In genomic region chr6:51398064-51398740, GRCh38 we compare ENCODE assay signal across 11 cellular contexts.
DNase-seq lines count a peak whose midpoint lies in the region; ATAC-seq and TF ChIP-seq lines count a peak whose summit lies in the region.
"Had no signal": no experiment of that assay in that cellular context is flagged by ENCODE, and none has a peak within 500 bp of the region (broad histone marks: within the 10 kb centered on the region; RNA-seq: fewer than 3 reads in every experiment).

No MANE protein-coding gene starts in this region.

- no peaks in the 10 kb centered on the region for H3K27me3 Mint-ChIP-seq in glutamatergic neuron (ENCODE audit: unreplicated experiment)
- H3K27me3 Mint-ChIP-seq: stimulated activated naive CD8-positive, alpha-beta T cell treated with anti-CD3 and anti-CD28 coated beads, Interleukin-15, amount 100 ng/mL, for 72 hours had no signal

- no peak overlapping the region for H3K27ac Mint-ChIP-seq in glutamatergic neuron (ENCODE audit: unreplicated experiment)
- H3K27ac Mint-ChIP-seq: stimulated activated naive CD8-positive, alpha-beta T cell treated with anti-CD3 and anti-CD28 coated beads, Interleukin-15, amount 100 ng/mL, for 72 hours had no signal

- ATAC-seq in GM18873 (IDR thresholded peaks at IDR 0.05; ENCODE audit: low FRiP score, unreplicated experiment): peak; percentile 66
- peak; percentile 52 for ATAC-seq in HG02870 (IDR thresholded peaks at IDR 0.05; ENCODE audit: unreplicated experiment)
- ATAC-seq: stimulated activated naive CD8-positive, alpha-beta T cell treated with anti-CD3 and anti-CD28 coated beads, Interleukin-15, amount 100 ng/mL, for 72 hours had no signal

- no peaks in the 10 kb centered on the region for H3K9me3 Mint-ChIP-seq in glutamatergic neuron (ENCODE audit: unreplicated experiment)

- H4K8ac ChIP-seq in trophoblast cell (ENCODE audit: low read depth, low read length): no peak overlapping the region

- no peak overlapping the region for H3K14ac ChIP-seq in trophoblast cell (ENCODE audit: low read length)

- H3K4ac ChIP-seq in trophoblast cell (ENCODE audit: low read depth, low read length): no peak overlapping the region

- H2BK5ac ChIP-seq in trophoblast cell (ENCODE audit: low read depth, low read length, poor library complexity): no peak overlapping the region

- no peak overlapping the region for H2BK120ac ChIP-seq in trophoblast cell (ENCODE audit: insufficient read depth, low read length, poor library complexity)

- H3K9ac ChIP-seq in trophoblast cell (ENCODE audit: low read length): no peak overlapping the region

- H4K12ac ChIP-seq in trophoblast cell (ENCODE audit: low read depth, low read length): no peak overlapping the region

- H3K23ac ChIP-seq in trophoblast cell (ENCODE audit: low read length): no peak overlapping the region

- TF ChIP-seq CTCF in epithelial cell of esophagus (IDR thresholded peaks at IDR 0.05; ENCODE audit: insufficient read depth, low read depth, low read length, missing control alignments) (no peak), glutamatergic neuron (IDR thresholded peaks at IDR 0.05; ENCODE audit: partially characterized antibody, unreplicated experiment) (no peak)

- H3K4me1 ChIP-seq in trophoblast cell (ENCODE audit: control insufficient read depth in 1 of 2, insufficient read depth in 2 of 2, low read length in 2 of 2) (no peaks in the 10 kb centered on the region), SJCRH30 (no peaks in the 10 kb centered on the region)

- DNase-seq in NCI-H2029 (lab: John Stamatoyannopoulos, UW) (peak; percentile 11), epithelial cell of esophagus (ENCODE audit: low read depth) (peak; percentile 80), trophoblast cell (no peak), SJCRH30 (no peak), glutamatergic neuron (no peak)
- DNase-seq in effector CD8-positive, alpha-beta T cell (lab: John Stamatoyannopoulos, UW): no peak
- DNase-seq: SIG-M5; stimulated activated naive CD8-positive, alpha-beta T cell treated with anti-CD3 and anti-CD28 coated beads, Interleukin-15, amount 100 ng/mL, for 72 hours had no signal

- no peak overlapping the region for H3K18ac ChIP-seq in trophoblast cell (ENCODE audit: low read length)

- no peaks in the 10 kb centered on the region for H3K36me3 Mint-ChIP-seq in glutamatergic neuron (ENCODE audit: unreplicated experiment)

- H3K9me3 ChIP-seq in trophoblast cell (ENCODE audit: insufficient read depth, low read depth, low read length) (no peaks in the 10 kb centered on the region), SJCRH30 (replicated peaks) (no peaks in the 10 kb centered on the region)

- H3K4me2 ChIP-seq in trophoblast cell (ENCODE audit: low read length): no peak overlapping the region

- whole genome bisulfite sequencing in trophoblast cell (ENCODE audit: extremely low coverage, insufficient coverage, insufficient read length): no CpG with 5 or more reads among the region's 5 CpGs

- H3K36me3 ChIP-seq in trophoblast cell (ENCODE audit: control insufficient read depth in 1 of 2, insufficient read depth in 2 of 2, low read length in 2 of 2): no peaks in the 10 kb centered on the region
- no peaks in the 10 kb centered on the region for H3K36me3 ChIP-seq in SJCRH30

- H3K4me3 Mint-ChIP-seq in glutamatergic neuron (ENCODE audit: unreplicated experiment): no peak overlapping the region
- H3K4me3 Mint-ChIP-seq: stimulated activated naive CD8-positive, alpha-beta T cell treated with anti-CD3 and anti-CD28 coated beads, Interleukin-15, amount 100 ng/mL, for 72 hours had no signal

- no peaks in the 10 kb centered on the region for H3K79me1 ChIP-seq in trophoblast cell (ENCODE audit: low read length)

- H3K4me3 ChIP-seq in epithelial cell of esophagus (ENCODE audit: low read length): no peak overlapping the region
- H3K4me3 ChIP-seq in trophoblast cell (ENCODE audit: low read depth, low read length): no peak overlapping the region
- no peak overlapping the region for H3K4me3 ChIP-seq in SJCRH30
- H3K4me3 ChIP-seq: coronary artery had no signal

- H3K27me3 ChIP-seq in trophoblast cell (ENCODE audit: insufficient read depth, low read length): no peaks in the 10 kb centered on the region
- H3K27me3 ChIP-seq in SJCRH30: no peaks in the 10 kb centered on the region

- no peak overlapping the region for H4K91ac ChIP-seq in trophoblast cell (ENCODE audit: low read depth, low read length)

- H3K4me1 Mint-ChIP-seq in glutamatergic neuron (ENCODE audit: low read depth, unreplicated experiment): no peaks in the 10 kb centered on the region
- H3K4me1 Mint-ChIP-seq: stimulated activated naive CD8-positive, alpha-beta T cell treated with anti-CD3 and anti-CD28 coated beads, Interleukin-15, amount 100 ng/mL, for 72 hours had no signal

- H3K79me2 ChIP-seq in trophoblast cell (ENCODE audit: control insufficient read depth, insufficient read depth, low read length, poor library complexity): no peaks in the 10 kb centered on the region

- H2AK5ac ChIP-seq in trophoblast cell (ENCODE audit: low read length): no peak overlapping the region

- H2AFZ ChIP-seq in trophoblast cell (ENCODE audit: insufficient read depth, low read length, poor library complexity): no peak overlapping the region

- no peak overlapping the region for H3K27ac ChIP-seq in trophoblast cell (ENCODE audit: low read depth, low read length)
- no peak overlapping the region for H3K27ac ChIP-seq in SJCRH30
- H3K27ac ChIP-seq: coronary artery had no signal

- no peak overlapping the region for H2BK12ac ChIP-seq in trophoblast cell (ENCODE audit: low read length)

Comparison
In these comparisons a context has a peak if more than half of its experiments do, and no peak if none do; other contexts are left out.
1. DNase-seq: peak in NCI-H2029 (single experiment) and epithelial cell of esophagus (single experiment); none in effector CD8-positive, alpha-beta T cell (single experiment), trophoblast cell (0 of 2), SJCRH30 (0 of 2) and glutamatergic neuron (single experiment).